Comparison of ENCODE assay signal across 16 cellular contexts in the genomic region with DNA sequence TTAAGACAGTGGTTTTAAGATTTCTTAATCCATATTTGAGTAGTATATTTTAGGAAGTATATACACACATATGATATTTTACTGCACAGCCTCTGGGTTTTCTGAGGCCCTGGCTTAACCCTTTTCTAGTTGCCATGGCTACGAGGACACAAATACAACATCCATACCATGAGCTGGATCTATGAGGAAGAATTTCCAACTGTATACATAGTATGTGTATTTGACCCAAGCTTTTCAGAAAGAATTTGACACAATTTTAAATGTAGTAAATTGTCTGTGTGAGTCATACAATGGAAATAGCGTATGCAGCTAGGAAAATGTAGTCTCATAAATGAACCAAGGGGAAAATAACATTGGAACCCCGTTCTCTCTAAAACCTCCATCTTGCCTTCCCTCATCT.
DNase-seq lines count a peak whose midpoint lies in the region; ATAC-seq, FAIRE-seq and TF ChIP-seq lines count a peak whose summit lies in the region.
"Had no signal": no experiment of that assay in that cellular context is flagged by ENCODE, and none has a peak within 500 bp of the region (broad histone marks: within the 10 kb centered on the region; RNA-seq: fewer than 3 reads in every experiment).

No MANE protein-coding gene starts in this region.

- H3K27me3 ChIP-seq in colonic mucosa, result no peaks in the 10 kb centered on the region
- H3K27me3 ChIP-seq in aorta (ENCODE audit: control insufficient read depth in 1 of 2, insufficient read depth in 2 of 2, low read length in 1 of 2), result no peaks in the 10 kb centered on the region

- no peaks in the 10 kb centered on the region for H3K9me3 Mint-ChIP-seq in natural killer cell
- H3K9me3 Mint-ChIP-seq: activated B cell treated with CpG ODN at 0.5 μM for 24 hours; activated naive CD4-positive, alpha-beta T cell treated with anti-CD3 and anti-CD28 coated beads, Interleukin-2, amount 50 U/mL, for 72 hours had no signal

- DNase-seq in A549 (ENCODE audit: low read depth in 1 of 2, low spot score in 1 of 2), result peak; percentile 5 to 59
- DNase-seq in KBM-7, result peak; percentile 9
- DNase-seq in colonic mucosa, result no peak
- no peak for DNase-seq in mucosa of descending colon
- DNase-seq in aorta, result no peak
- DNase-seq in natural killer cell, result no peak
- DNase-seq: activated B cell treated with CpG ODN at 0.5 μM for 24 hours; mammary epithelial cell; NCI-H1048; NCI-H446; PC-9; stimulated activated naive CD4-positive, alpha-beta T cell treated with Interleukin-2 at 50 U/mL for 16 hours had no signal

- H3K9me3 ChIP-seq in A549 (no peaks in the 10 kb centered on the region), colonic mucosa (no peaks in the 10 kb centered on the region), mucosa of descending colon (no peaks in the 10 kb centered on the region), aorta (ENCODE audit: control insufficient read depth, low read length) (no peaks in the 10 kb centered on the region)

- no peak overlapping the region for H3K27ac Mint-ChIP-seq in natural killer cell
- H3K27ac Mint-ChIP-seq: activated B cell treated with CpG ODN at 0.5 μM for 24 hours; activated naive CD4-positive, alpha-beta T cell treated with anti-CD3 and anti-CD28 coated beads, Interleukin-2, amount 50 U/mL, for 72 hours had no signal

- H3K4me3 Mint-ChIP-seq in natural killer cell, result no peak overlapping the region
- H3K4me3 Mint-ChIP-seq: activated B cell treated with CpG ODN at 0.5 μM for 24 hours had no signal

- intact Hi-C loops in colonic mucosa (cut with DNase I) (loop anchor here (2.0 kb wide), 1 partner anchor 387 kb away; no protein-coding TSS in a partner anchor), mucosa of descending colon (cut with DNase I, micrococcal nuclease) (loop anchor here (5.0 to 10.0 kb wide), 3 partner anchors 93 to 385 kb away; no protein-coding TSS in a partner anchor), aorta (cut with DNase I) (loop anchor here (2.0 to 10.0 kb wide), 3 partner anchors 85 to 385 kb away; no protein-coding TSS in a partner anchor), natural killer cell (cut with micrococcal nuclease) (loop anchor here (10.0 kb wide), 2 partner anchors 93 to 147 kb away; no protein-coding TSS in a partner anchor)

- peaks cover 10 to 11% of the 10 kb centered on the region in 2 donors for H3K4me1 Mint-ChIP-seq in natural killer cell
- H3K4me1 Mint-ChIP-seq: activated B cell treated with CpG ODN at 0.5 μM for 24 hours had no signal

- H3K4me3 ChIP-seq in A549 (no peak overlapping the region), colonic mucosa (no peak overlapping the region), mucosa of descending colon (no peak overlapping the region), aorta (ENCODE audit: low read length in 2 of 2) (no peak overlapping the region)
- H3K4me3 ChIP-seq: PC-9, skin epidermis had no signal

- H3K27ac ChIP-seq in A549, result peak overlapping the region; percentile 66 to 69
- peak overlapping the region; percentile 42 for H3K27ac ChIP-seq in colonic mucosa
- no peak overlapping the region for H3K27ac ChIP-seq in aorta (ENCODE audit: low read depth in 1 of 2, low read length in 2 of 2)
- H3K27ac ChIP-seq: PC-9, skin epidermis had no signal

- H3K36me3 ChIP-seq in colonic mucosa, result no peaks in the 10 kb centered on the region
- H3K36me3 ChIP-seq in mucosa of descending colon (ENCODE audit: low read depth), result no peaks in the 10 kb centered on the region
- no peaks in the 10 kb centered on the region for H3K36me3 ChIP-seq in aorta (ENCODE audit: control insufficient read depth in 1 of 2, insufficient read depth in 2 of 2, low read length in 1 of 2)

- WGBS in A549 (ENCODE audit: missing lambda C conversion rate), result 71% methylated on average over 3 of the region's 3 CpGs
- WGBS in aorta, 2 donors, result 32 to 39% methylated on average over 3 of the region's 3 CpGs

- TF ChIP-seq RAD21 in A549 (conservative IDR thresholded peaks at IDR 0.05 in 1 of 2, IDR thresholded peaks at IDR 0.05 in 1 of 2), result no peak

- no peak for TF ChIP-seq POLR2A in A549 (IDR thresholded peaks at IDR 0.05; ENCODE audit: low read length)

- no peaks in the 10 kb centered on the region for H3K36me3 Mint-ChIP-seq in natural killer cell
- H3K36me3 Mint-ChIP-seq: activated naive CD4-positive, alpha-beta T cell treated with anti-CD3 and anti-CD28 coated beads, Interleukin-2, amount 50 U/mL, for 72 hours had no signal

- H3K9ac ChIP-seq in colonic mucosa (ENCODE audit: low read depth in 2 of 2, low read length in 2 of 2), result peak overlapping the region in 1 of 2 donors; percentile 34

- peak in 1 of 2 experiments; percentile 66; a peak in 3 of 6 replicates for ATAC-seq in A549
- peak; percentile 95 for ATAC-seq in mucosa of descending colon
- ATAC-seq in aorta (ENCODE audit: low FRiP score), result no peak
- no peak for ATAC-seq in HG02852 (IDR thresholded peaks at IDR 0.05; ENCODE audit: unreplicated experiment)
- ATAC-seq in HG03025 (IDR thresholded peaks at IDR 0.05; ENCODE audit: low FRiP score, unreplicated experiment), result no peak
- no peak for ATAC-seq in natural killer cell

- TF ChIP-seq CTCF in A549 (IDR thresholded peaks at IDR 0.05) (no peak), colonic mucosa (IDR thresholded peaks at IDR 0.05) (no peak), mucosa of descending colon (IDR thresholded peaks at IDR 0.05) (no peak), natural killer cell (IDR thresholded peaks at IDR 0.05) (no peak)

- CTCF ChIA-PET in A549 (lab: Yijun Ruan, JAX), result interaction anchor here (1.2 to 1.6 kb wide), 3 partner anchors 180 to 389 kb away, joined by 3 to 8 read pairs (median 3); no protein-coding TSS in a partner anchor

- H3K4me2 ChIP-seq in A549, result peak overlapping the region; percentile 60
- H3K4me2 ChIP-seq: PC-9 had no signal

- H3K4me1 ChIP-seq in A549 (peaks cover 38% of the 10 kb centered on the region), colonic mucosa (peaks cover 6% of the 10 kb centered on the region), mucosa of descending colon (ENCODE audit: low read depth) (peaks cover 9% of the 10 kb centered on the region), aorta (ENCODE audit: control insufficient read depth in 1 of 2, insufficient read depth in 2 of 2, low read length in 2 of 2) (peaks cover 3 to 5% of the 10 kb centered on the region in 2 donors)

- peaks cover 36 to 49% of the 10 kb centered on the region in 2 donors for H3K27me3 Mint-ChIP-seq in natural killer cell (ENCODE audit: low read depth in 2 of 2)

- in situ Hi-C loops in KBM-7 (cut with MboI; ENCODE audit: low pct_unique_long_range_greater_than_20kb, low sequenced_read_pairs), result no loop called here

- TF ChIP-seq EP300 in A549 (IDR thresholded peaks at IDR 0.05), result no peak

- POLR2A ChIA-PET in A549 (lab: Yijun Ruan, JAX), result interaction anchor here (1.0 kb wide), 1 partner anchor 90 kb away, joined by 4 read pairs; no protein-coding TSS in a partner anchor

- FAIRE-seq in A549 (lab: Jason Lieb, UNC), result no peak

TF ChIP-seq in A549, 52 proteins besides CTCF, POLR2A, EP300 and RAD21:
- TF ChIP-seq, protein P1, sequence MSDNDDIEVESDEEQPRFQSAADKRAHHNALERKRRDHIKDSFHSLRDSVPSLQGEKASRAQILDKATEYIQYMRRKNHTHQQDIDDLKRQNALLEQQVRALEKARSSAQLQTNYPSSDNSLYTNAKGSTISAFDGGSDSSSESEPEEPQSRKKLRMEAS (IDR thresholded peaks at IDR 0.05), result no peak
- TF ChIP-seq FOSL2 (IDR thresholded peaks at IDR 0.05) (no peak), FOSL2 (CRISPR knock-in tag; IDR thresholded peaks at IDR 0.05) (peak; percentile 54)

Comparison
In these comparisons a context has a peak if more than half of its experiments do, and no peak if none do; other contexts are left out.
1. DNase-seq: peak in A549 (2 of 2) and KBM-7 (single experiment); none in colonic mucosa (single experiment), mucosa of descending colon (0 of 3), aorta (0 of 2) and natural killer cell (single experiment).
2. H3K27ac ChIP-seq: peak in A549 (2 of 2) and colonic mucosa (single experiment); none in aorta (0 of 2).